Comparison of ENCODE assay signal across 16 cellular contexts in genomic region chr12:95225645-95226212, GRCh38. TPM values are rescaled to one million over a fixed set of nuclear protein-coding genes. Genes with fewer than 3 reads are reported as not detected.
DNase-seq lines count a peak whose midpoint lies in the region; ATAC-seq and TF ChIP-seq lines count a peak whose summit lies in the region.
"Had no signal": no experiment of that assay in that cellular context is flagged by ENCODE, and none has a peak within 500 bp of the region (broad histone marks: within the 10 kb centered on the region; RNA-seq: fewer than 3 reads in every experiment).

No MANE protein-coding gene starts in this region.

- CTCF ChIA-PET in Calu3 (lab: Charles Lee): no interaction called here

- H3K27ac ChIP-seq in CD4-positive, CD25-positive, alpha-beta regulatory T cell (ENCODE audit: insufficient read depth, low read length, poor library complexity, severe bottlenecking): no peak overlapping the region
- H3K27ac ChIP-seq: A549, C4-2B, HL-60 had no signal

- no peak overlapping the region for H3K9ac ChIP-seq in Loucy (ENCODE audit: low read depth, low read length, poor library complexity, severe bottlenecking)

- TF ChIP-seq CTCF in Calu3 (IDR thresholded peaks at IDR 0.05; ENCODE audit: unreplicated experiment) (no peak), Loucy (conservative IDR thresholded peaks at IDR 0.05; ENCODE audit: low read length) (no peak)

- no peaks in the 10 kb centered on the region for H3K9me3 ChIP-seq in CD4-positive, CD25-positive, alpha-beta regulatory T cell (ENCODE audit: control insufficient read depth in 2 of 2, low read length in 2 of 2)
- no peaks in the 10 kb centered on the region for H3K9me3 ChIP-seq in Loucy (ENCODE audit: insufficient read depth, low read depth, low read length)
- H3K9me3 ChIP-seq: A549, BE2C, HAP-1 had no signal

- H3K36me3 ChIP-seq in CD4-positive, CD25-positive, alpha-beta regulatory T cell (ENCODE audit: control insufficient read depth, insufficient read depth, low read length): peaks cover 12% of the 10 kb centered on the region
- peaks cover 7% of the 10 kb centered on the region; the same call in 1 of the 2 replicates for H3K36me3 ChIP-seq in Loucy (ENCODE audit: insufficient read depth, low read length)

- H3K27ac Mint-ChIP-seq in CD4-positive, CD25-positive, alpha-beta regulatory T cell: peak overlapping the region in 2 of 3 donors; percentile 35 to 53
- peak overlapping the region; percentile 85 for H3K27ac Mint-ChIP-seq in Calu3 (ENCODE audit: unreplicated experiment)
- peak overlapping the region; percentile 71 for H3K27ac Mint-ChIP-seq in stimulated activated effector memory CD8-positive, alpha-beta T cell treated with anti-CD3 and anti-CD28 coated beads, Interleukin-12 subunit alpha, Interleukin-12 subunit beta, amount 100 ng/mL, for 72 hours

- H3K36me3 Mint-ChIP-seq in CD4-positive, CD25-positive, alpha-beta regulatory T cell: peaks cover 8% of the 10 kb centered on the region
- peaks cover 41% of the 10 kb centered on the region for H3K36me3 Mint-ChIP-seq in Calu3 (ENCODE audit: insufficient read depth, unreplicated experiment)
- peaks cover 25% of the 10 kb centered on the region for H3K36me3 Mint-ChIP-seq in stimulated activated effector memory CD8-positive, alpha-beta T cell treated with anti-CD3 and anti-CD28 coated beads, Interleukin-12 subunit alpha, Interleukin-12 subunit beta, amount 100 ng/mL, for 72 hours

- BruUV-seq in Calu3 (replicated peaks; lab: Mats Ljungman, UMichigan): no TSS peak

- peak overlapping the region; percentile 10 for H3K4me2 ChIP-seq in Loucy (ENCODE audit: low read depth, low read length, poor library complexity, severe bottlenecking)
- H3K4me2 ChIP-seq: A549 had no signal

- no peaks in the 10 kb centered on the region for H3K27me3 Mint-ChIP-seq in CD4-positive, CD25-positive, alpha-beta regulatory T cell
- H3K27me3 Mint-ChIP-seq in Calu3 (ENCODE audit: unreplicated experiment): no peaks in the 10 kb centered on the region

- no peak for DNase-seq in CD4-positive, CD25-positive, alpha-beta regulatory T cell
- no peak for DNase-seq in Calu3
- DNase-seq in stimulated activated effector memory CD8-positive, alpha-beta T cell treated with anti-CD3 and anti-CD28 coated beads, Interleukin-12 subunit alpha, Interleukin-12 subunit beta, amount 100 ng/mL, for 72 hours (ENCODE audit: low spot score in 2 of 2): no peak
- no peak for DNase-seq in T-helper 9 cell
- DNase-seq in NCI-H2227 treated with DMSO at 0.1 percent for 48 hours (lab: John Stamatoyannopoulos, UW): no peak
- DNase-seq: BE2C; CD8-positive, alpha-beta T cell; COR-L47; DND-41; GDM1; HFFc6 had no signal

- peaks cover 21 to 72% (median 36%) of the 10 kb centered on the region in 4 donors for H3K4me1 Mint-ChIP-seq in CD4-positive, CD25-positive, alpha-beta regulatory T cell
- peaks cover 40% of the 10 kb centered on the region for H3K4me1 Mint-ChIP-seq in Calu3 (ENCODE audit: low read depth, unreplicated experiment)
- peaks cover 20% of the 10 kb centered on the region for H3K4me1 Mint-ChIP-seq in stimulated activated effector memory CD8-positive, alpha-beta T cell treated with anti-CD3 and anti-CD28 coated beads, Interleukin-12 subunit alpha, Interleukin-12 subunit beta, amount 100 ng/mL, for 72 hours

- H3K79me2 ChIP-seq in Loucy (ENCODE audit: insufficient read depth, low read length): peaks cover 99% of the 10 kb centered on the region

- no peak overlapping the region for H2AFZ ChIP-seq in Loucy (ENCODE audit: low read length)

- no peaks in the 10 kb centered on the region for H3K9me3 Mint-ChIP-seq in CD4-positive, CD25-positive, alpha-beta regulatory T cell
- no peaks in the 10 kb centered on the region for H3K9me3 Mint-ChIP-seq in Calu3 (ENCODE audit: low read depth, unreplicated experiment)
- H3K9me3 Mint-ChIP-seq in stimulated activated effector memory CD8-positive, alpha-beta T cell treated with anti-CD3 and anti-CD28 coated beads, Interleukin-12 subunit alpha, Interleukin-12 subunit beta, amount 100 ng/mL, for 72 hours: no peaks in the 10 kb centered on the region
- H3K9me3 Mint-ChIP-seq: CD8-positive, alpha-beta T cell; HFFc6 had no signal

- H4K20me1 ChIP-seq in Loucy (ENCODE audit: insufficient read depth, low read length, poor library complexity, severe bottlenecking): peaks cover 81% of the 10 kb centered on the region

- H3F3A ChIP-seq in Loucy (ENCODE audit: low read depth): no peaks in the 10 kb centered on the region

- ATAC-seq in CD4-positive, CD25-positive, alpha-beta regulatory T cell (ENCODE audit: low read depth in 2 of 2): no peak
- ATAC-seq in stimulated activated effector memory CD8-positive, alpha-beta T cell treated with anti-CD3 and anti-CD28 coated beads, Interleukin-12 subunit alpha, Interleukin-12 subunit beta, amount 100 ng/mL, for 72 hours: no peak
- ATAC-seq: CD8-positive, alpha-beta T cell had no signal

- no peak overlapping the region for H3K4me3 ChIP-seq in CD4-positive, CD25-positive, alpha-beta regulatory T cell (ENCODE audit: low read depth, low read length)
- H3K4me3 ChIP-seq in Loucy (ENCODE audit: low read length, poor library complexity, severe bottlenecking): no peak overlapping the region
- H3K4me3 ChIP-seq: A549, HAP-1 had no signal

- no peaks in the 10 kb centered on the region for H3K4me1 ChIP-seq in CD4-positive, CD25-positive, alpha-beta regulatory T cell (ENCODE audit: control insufficient read depth, insufficient read depth, low read length, poor library complexity, severe bottlenecking)
- H3K4me1 ChIP-seq in Loucy (ENCODE audit: insufficient read depth, low read length, poor library complexity, severe bottlenecking): peaks cover 24% of the 10 kb centered on the region

- no peak overlapping the region for H3K4me3 Mint-ChIP-seq in CD4-positive, CD25-positive, alpha-beta regulatory T cell
- no peak overlapping the region for H3K4me3 Mint-ChIP-seq in Calu3 (ENCODE audit: low read depth, unreplicated experiment)
- no peak overlapping the region for H3K4me3 Mint-ChIP-seq in stimulated activated effector memory CD8-positive, alpha-beta T cell treated with anti-CD3 and anti-CD28 coated beads, Interleukin-12 subunit alpha, Interleukin-12 subunit beta, amount 100 ng/mL, for 72 hours
- H3K4me3 Mint-ChIP-seq: CD8-positive, alpha-beta T cell; HFFc6 had no signal

- H3K9me2 ChIP-seq in Loucy (replicated peaks; ENCODE audit: low read depth, low read length): no peaks in the 10 kb centered on the region

- no peaks in the 10 kb centered on the region for H3K27me3 ChIP-seq in CD4-positive, CD25-positive, alpha-beta regulatory T cell (ENCODE audit: control insufficient read depth, insufficient read depth, low read length)
- no peaks in the 10 kb centered on the region for H3K27me3 ChIP-seq in Loucy (ENCODE audit: insufficient read depth, low read length, poor library complexity, severe bottlenecking)
- H3K27me3 ChIP-seq: BE2C had no signal

- intact Hi-C loops in Calu3 (cut with micrococcal nuclease; ENCODE audit: unreplicated experiment): no loop called here

RNA-seq across cellular contexts. Expression of gene VEZT, which starts 8.1 kb away (rescaled TPM):
- 52.9 TPM for total RNA-seq in CD4-positive, CD25-positive, alpha-beta regulatory T cell
- 10 to 100 TPM; 21.9 to 29.6 (median 27.4) TPM for polyA plus RNA-seq in CD4-positive, CD25-positive, alpha-beta regulatory T cell
- total RNA-seq in Calu3 (2022): 149 and 160 TPM in 2 replicates

RNA-seq across cellular contexts. Expression of gene FGD6, which starts 8.5 kb away (rescaled TPM):
- 0.79 TPM for total RNA-seq in CD4-positive, CD25-positive, alpha-beta regulatory T cell
- under 1 TPM in 3 of 4 donors, not detected in 1; 0.06 to 0.10 (median 0.08) TPM for polyA plus RNA-seq in CD4-positive, CD25-positive, alpha-beta regulatory T cell
- total RNA-seq in Calu3 (2022): 64.5 and 66.6 TPM in 2 replicates

Comparison
In these comparisons a context has a peak if more than half of its experiments do, and no peak if none do; other contexts are left out.
1. RNA of gene FGD6, which starts 8.5 kb away (total RNA-seq): 64.5 to 66.6 TPM in Calu3; 0.79 TPM in CD4-positive, CD25-positive, alpha-beta regulatory T cell (single experiment); every median in the first group is over 10 times any median in the second.
2. Peak in every context shown above with its lines, with median percentiles within 50 percentile points of each other: H3K27ac Mint-ChIP-seq.